ENCODE assay signal across 1 cellular context in the genomic region with DNA sequence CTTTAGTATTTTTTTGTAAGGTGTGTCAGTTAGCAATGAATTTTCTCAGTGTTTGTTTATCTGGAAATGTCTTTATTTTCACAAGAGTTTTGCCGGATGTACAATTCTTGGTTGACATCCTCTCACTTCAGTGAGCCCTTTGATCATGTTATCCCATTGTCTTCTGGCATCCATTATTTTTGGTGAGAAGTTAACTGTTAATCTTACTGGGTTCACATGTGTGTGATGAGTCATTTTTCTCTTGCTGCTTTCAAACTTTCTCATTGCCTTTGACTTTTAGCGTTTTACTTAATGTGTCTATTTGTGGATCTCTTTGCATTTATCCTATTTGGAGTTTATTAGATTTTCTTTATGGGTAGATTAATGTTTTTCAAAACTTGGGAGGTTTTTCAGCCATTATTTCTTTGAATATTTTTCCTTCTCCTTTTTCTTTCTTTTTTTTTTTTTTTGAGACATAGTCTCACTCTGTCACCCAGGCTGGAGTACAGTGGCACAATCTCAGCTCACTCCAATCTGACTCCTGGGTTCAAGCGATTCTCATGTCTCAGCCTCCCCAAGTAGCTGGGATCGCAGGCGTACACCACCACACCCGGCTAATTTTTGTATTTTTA.
TF ChIP-seq lines count a peak whose summit lies in the region.

No MANE protein-coding gene starts in this region.

TF ChIP-seq in K562, 482 proteins besides CTCF, POLR2A, EP300 and RAD21 (continued from another document and continues in another):
- TF ChIP-seq, protein P1, sequence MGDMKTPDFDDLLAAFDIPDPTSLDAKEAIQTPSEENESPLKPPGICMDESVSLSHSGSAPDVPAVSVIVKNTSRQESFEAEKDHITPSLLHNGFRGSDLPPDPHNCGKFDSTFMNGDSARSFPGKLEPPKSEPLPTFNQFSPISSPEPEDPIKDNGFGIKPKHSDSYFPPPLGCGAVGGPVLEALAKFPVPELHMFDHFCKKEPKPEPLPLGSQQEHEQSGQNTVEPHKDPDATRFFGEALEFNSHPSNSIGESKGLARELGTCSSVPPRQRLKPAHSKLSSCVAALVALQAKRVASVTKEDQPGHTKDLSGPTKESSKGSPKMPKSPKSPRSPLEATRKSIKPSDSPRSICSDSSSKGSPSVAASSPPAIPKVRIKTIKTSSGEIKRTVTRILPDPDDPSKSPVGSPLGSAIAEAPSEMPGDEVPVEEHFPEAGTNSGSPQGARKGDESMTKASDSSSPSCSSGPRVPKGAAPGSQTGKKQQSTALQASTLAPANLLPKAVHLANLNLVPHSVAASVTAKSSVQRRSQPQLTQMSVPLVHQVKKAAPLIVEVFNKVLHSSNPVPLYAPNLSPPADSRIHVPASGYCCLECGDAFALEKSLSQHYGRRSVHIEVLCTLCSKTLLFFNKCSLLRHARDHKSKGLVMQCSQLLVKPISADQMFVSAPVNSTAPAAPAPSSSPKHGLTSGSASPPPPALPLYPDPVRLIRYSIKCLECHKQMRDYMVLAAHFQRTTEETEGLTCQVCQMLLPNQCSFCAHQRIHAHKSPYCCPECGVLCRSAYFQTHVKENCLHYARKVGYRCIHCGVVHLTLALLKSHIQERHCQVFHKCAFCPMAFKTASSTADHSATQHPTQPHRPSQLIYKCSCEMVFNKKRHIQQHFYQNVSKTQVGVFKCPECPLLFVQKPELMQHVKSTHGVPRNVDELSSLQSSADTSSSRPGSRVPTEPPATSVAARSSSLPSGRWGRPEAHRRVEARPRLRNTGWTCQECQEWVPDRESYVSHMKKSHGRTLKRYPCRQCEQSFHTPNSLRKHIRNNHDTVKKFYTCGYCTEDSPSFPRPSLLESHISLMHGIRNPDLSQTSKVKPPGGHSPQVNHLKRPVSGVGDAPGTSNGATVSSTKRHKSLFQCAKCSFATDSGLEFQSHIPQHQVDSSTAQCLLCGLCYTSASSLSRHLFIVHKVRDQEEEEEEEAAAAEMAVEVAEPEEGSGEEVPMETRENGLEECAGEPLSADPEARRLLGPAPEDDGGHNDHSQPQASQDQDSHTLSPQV (IDR thresholded peaks at IDR 0.05) = no peak
- TF ChIP-seq, protein P2, sequence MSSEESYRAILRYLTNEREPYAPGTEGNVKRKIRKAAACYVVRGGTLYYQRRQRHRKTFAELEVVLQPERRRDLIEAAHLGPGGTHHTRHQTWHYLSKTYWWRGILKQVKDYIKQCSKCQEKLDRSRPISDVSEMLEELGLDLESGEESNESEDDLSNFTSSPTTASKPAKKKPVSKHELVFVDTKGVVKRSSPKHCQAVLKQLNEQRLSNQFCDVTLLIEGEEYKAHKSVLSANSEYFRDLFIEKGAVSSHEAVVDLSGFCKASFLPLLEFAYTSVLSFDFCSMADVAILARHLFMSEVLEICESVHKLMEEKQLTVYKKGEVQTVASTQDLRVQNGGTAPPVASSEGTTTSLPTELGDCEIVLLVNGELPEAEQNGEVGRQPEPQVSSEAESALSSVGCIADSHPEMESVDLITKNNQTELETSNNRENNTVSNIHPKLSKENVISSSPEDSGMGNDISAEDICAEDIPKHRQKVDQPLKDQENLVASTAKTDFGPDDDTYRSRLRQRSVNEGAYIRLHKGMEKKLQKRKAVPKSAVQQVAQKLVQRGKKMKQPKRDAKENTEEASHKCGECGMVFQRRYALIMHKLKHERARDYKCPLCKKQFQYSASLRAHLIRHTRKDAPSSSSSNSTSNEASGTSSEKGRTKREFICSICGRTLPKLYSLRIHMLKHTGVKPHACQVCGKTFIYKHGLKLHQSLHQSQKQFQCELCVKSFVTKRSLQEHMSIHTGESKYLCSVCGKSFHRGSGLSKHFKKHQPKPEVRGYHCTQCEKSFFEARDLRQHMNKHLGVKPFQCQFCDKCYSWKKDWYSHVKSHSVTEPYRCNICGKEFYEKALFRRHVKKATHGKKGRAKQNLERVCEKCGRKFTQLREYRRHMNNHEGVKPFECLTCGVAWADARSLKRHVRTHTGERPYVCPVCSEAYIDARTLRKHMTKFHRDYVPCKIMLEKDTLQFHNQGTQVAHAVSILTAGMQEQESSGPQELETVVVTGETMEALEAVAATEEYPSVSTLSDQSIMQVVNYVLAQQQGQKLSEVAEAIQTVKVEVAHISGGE (CRISPR knock-in tag; IDR thresholded peaks at IDR 0.05) = no peak
- no peak for TF ChIP-seq MECOM (CRISPR knock-in tag; IDR thresholded peaks at IDR 0.05)
- TF ChIP-seq, protein P3, sequence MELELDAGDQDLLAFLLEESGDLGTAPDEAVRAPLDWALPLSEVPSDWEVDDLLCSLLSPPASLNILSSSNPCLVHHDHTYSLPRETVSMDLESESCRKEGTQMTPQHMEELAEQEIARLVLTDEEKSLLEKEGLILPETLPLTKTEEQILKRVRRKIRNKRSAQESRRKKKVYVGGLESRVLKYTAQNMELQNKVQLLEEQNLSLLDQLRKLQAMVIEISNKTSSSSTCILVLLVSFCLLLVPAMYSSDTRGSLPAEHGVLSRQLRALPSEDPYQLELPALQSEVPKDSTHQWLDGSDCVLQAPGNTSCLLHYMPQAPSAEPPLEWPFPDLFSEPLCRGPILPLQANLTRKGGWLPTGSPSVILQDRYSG (tag; conservative IDR thresholded peaks at IDR 0.05; ENCODE audit: low read depth) = no peak
- TF ChIP-seq, protein P4, sequence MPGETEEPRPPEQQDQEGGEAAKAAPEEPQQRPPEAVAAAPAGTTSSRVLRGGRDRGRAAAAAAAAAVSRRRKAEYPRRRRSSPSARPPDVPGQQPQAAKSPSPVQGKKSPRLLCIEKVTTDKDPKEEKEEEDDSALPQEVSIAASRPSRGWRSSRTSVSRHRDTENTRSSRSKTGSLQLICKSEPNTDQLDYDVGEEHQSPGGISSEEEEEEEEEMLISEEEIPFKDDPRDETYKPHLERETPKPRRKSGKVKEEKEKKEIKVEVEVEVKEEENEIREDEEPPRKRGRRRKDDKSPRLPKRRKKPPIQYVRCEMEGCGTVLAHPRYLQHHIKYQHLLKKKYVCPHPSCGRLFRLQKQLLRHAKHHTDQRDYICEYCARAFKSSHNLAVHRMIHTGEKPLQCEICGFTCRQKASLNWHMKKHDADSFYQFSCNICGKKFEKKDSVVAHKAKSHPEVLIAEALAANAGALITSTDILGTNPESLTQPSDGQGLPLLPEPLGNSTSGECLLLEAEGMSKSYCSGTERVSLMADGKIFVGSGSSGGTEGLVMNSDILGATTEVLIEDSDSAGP (CRISPR knock-in tag; IDR thresholded peaks at IDR 0.05) = no peak
- 0 out of 2 replicates have a peak, but pooled peaks have one; percentile 48 for TF ChIP-seq ARID1B (IDR thresholded peaks at IDR 0.05)
- TF ChIP-seq NONO (IDR thresholded peaks at IDR 0.05; ENCODE audit: low read depth in 2 of 2, low read length in 1 of 2) = no peak
- TF ChIP-seq DDX20 (tag; IDR thresholded peaks at IDR 0.05; ENCODE audit: low read depth) = no peak
- TF ChIP-seq TARDBP (IDR thresholded peaks at IDR 0.05) = no peak
- TF ChIP-seq ZNF239 (CRISPR knock-in tag; IDR thresholded peaks at IDR 0.05) = no peak
- no peak for TF ChIP-seq BHLHE40 (IDR thresholded peaks at IDR 0.05; ENCODE audit: low read length)
- 0 out of 2 replicates have a peak, but pooled peaks have one; percentile 48 for TF ChIP-seq GATAD2A (IDR thresholded peaks at IDR 0.05)
- TF ChIP-seq, protein P5, sequence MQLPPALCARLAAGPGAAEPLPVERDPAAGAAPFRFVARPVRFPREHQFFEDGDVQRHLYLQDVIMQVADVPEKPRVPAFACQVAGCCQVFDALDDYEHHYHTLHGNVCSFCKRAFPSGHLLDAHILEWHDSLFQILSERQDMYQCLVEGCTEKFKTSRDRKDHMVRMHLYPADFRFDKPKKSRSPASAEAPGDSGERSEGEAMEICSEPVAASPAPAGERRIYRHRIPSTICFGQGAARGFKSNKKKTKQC (CRISPR knock-in tag; IDR thresholded peaks at IDR 0.05) = no peak
- TF ChIP-seq, protein P6, sequence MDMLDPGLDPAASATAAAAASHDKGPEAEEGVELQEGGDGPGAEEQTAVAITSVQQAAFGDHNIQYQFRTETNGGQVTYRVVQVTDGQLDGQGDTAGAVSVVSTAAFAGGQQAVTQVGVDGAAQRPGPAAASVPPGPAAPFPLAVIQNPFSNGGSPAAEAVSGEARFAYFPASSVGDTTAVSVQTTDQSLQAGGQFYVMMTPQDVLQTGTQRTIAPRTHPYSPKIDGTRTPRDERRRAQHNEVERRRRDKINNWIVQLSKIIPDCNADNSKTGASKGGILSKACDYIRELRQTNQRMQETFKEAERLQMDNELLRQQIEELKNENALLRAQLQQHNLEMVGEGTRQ (CRISPR knock-in tag; IDR thresholded peaks at IDR 0.05) = no peak
- TF ChIP-seq U2AF2 (optimal IDR thresholded peaks at IDR 0.05; ENCODE audit: low read depth, low read length) = no peak
- TF ChIP-seq PHB (CRISPR knock-in tag; IDR thresholded peaks at IDR 0.05) = no peak
- no peak for TF ChIP-seq CAMTA2 (CRISPR knock-in tag; conservative IDR thresholded peaks at IDR 0.05)
- TF ChIP-seq RFX1 (IDR thresholded peaks at IDR 0.05) = no peak
- no peak for TF ChIP-seq KDM4B (IDR thresholded peaks at IDR 0.05; ENCODE audit: borderline replicate concordance in 2 of 2, low read depth in 1 of 2)
- peak; percentile 97 for TF ChIP-seq JUN (IDR thresholded peaks at IDR 0.05; ENCODE audit: borderline replicate concordance, low read depth, low read length)
- no peak for TF ChIP-seq JUN (CRISPR knock-in tag; IDR thresholded peaks at IDR 0.05; ENCODE audit: borderline replicate concordance)
- TF ChIP-seq, protein P7, sequence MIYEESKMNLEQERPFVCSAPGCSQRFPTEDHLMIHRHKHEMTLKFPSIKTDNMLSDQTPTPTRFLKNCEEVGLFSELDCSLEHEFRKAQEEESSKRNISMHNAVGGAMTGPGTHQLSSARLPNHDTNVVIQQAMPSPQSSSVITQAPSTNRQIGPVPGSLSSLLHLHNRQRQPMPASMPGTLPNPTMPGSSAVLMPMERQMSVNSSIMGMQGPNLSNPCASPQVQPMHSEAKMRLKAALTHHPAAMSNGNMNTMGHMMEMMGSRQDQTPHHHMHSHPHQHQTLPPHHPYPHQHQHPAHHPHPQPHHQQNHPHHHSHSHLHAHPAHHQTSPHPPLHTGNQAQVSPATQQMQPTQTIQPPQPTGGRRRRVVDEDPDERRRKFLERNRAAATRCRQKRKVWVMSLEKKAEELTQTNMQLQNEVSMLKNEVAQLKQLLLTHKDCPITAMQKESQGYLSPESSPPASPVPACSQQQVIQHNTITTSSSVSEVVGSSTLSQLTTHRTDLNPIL (CRISPR knock-in tag; IDR thresholded peaks at IDR 0.05) = no peak
- TF ChIP-seq ZNF143 (CRISPR knock-in tag; IDR thresholded peaks at IDR 0.05) = no peak
- no peak for TF ChIP-seq HDAC3 (IDR thresholded peaks at IDR 0.05; ENCODE audit: borderline replicate concordance, partially characterized antibody)
- TF ChIP-seq, protein P8, sequence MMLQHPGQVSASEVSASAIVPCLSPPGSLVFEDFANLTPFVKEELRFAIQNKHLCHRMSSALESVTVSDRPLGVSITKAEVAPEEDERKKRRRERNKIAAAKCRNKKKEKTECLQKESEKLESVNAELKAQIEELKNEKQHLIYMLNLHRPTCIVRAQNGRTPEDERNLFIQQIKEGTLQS (IDR thresholded peaks at IDR 0.05) = peak; percentile 98
- TF ChIP-seq, protein P8 (CRISPR knock-in tag; conservative IDR thresholded peaks at IDR 0.05) = peak; percentile 97
- TF ChIP-seq, protein P9, sequence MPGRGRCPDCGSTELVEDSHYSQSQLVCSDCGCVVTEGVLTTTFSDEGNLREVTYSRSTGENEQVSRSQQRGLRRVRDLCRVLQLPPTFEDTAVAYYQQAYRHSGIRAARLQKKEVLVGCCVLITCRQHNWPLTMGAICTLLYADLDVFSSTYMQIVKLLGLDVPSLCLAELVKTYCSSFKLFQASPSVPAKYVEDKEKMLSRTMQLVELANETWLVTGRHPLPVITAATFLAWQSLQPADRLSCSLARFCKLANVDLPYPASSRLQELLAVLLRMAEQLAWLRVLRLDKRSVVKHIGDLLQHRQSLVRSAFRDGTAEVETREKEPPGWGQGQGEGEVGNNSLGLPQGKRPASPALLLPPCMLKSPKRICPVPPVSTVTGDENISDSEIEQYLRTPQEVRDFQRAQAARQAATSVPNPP (IDR thresholded peaks at IDR 0.05; ENCODE audit: borderline replicate concordance, insufficient read depth, insufficient read length) = no peak
- no peak for TF ChIP-seq ZNF707 (CRISPR knock-in tag; conservative IDR thresholded peaks at IDR 0.05)
- no peak for TF ChIP-seq POLR2AphosphoS2 (IDR thresholded peaks at IDR 0.05; ENCODE audit: low read length)
- TF ChIP-seq CSDE1 (IDR thresholded peaks at IDR 0.05) = no peak
- no peak for TF ChIP-seq NR2C2 (CRISPR knock-in tag; IDR thresholded peaks at IDR 0.05)
- TF ChIP-seq NR2C2 (tag; IDR thresholded peaks at IDR 0.05) = no peak
- TF ChIP-seq, protein P10, sequence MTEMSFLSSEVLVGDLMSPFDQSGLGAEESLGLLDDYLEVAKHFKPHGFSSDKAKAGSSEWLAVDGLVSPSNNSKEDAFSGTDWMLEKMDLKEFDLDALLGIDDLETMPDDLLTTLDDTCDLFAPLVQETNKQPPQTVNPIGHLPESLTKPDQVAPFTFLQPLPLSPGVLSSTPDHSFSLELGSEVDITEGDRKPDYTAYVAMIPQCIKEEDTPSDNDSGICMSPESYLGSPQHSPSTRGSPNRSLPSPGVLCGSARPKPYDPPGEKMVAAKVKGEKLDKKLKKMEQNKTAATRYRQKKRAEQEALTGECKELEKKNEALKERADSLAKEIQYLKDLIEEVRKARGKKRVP (CRISPR knock-in tag; IDR thresholded peaks at IDR 0.05) = no peak
- TF ChIP-seq, protein P11, sequence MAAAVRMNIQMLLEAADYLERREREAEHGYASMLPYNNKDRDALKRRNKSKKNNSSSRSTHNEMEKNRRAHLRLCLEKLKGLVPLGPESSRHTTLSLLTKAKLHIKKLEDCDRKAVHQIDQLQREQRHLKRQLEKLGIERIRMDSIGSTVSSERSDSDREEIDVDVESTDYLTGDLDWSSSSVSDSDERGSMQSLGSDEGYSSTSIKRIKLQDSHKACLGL (CRISPR knock-in tag; IDR thresholded peaks at IDR 0.05; ENCODE audit: borderline replicate concordance, poor library complexity, severe bottlenecking) = no peak
- no peak for TF ChIP-seq ZNF436 (CRISPR knock-in tag; IDR thresholded peaks at IDR 0.05)
- TF ChIP-seq, protein P12, sequence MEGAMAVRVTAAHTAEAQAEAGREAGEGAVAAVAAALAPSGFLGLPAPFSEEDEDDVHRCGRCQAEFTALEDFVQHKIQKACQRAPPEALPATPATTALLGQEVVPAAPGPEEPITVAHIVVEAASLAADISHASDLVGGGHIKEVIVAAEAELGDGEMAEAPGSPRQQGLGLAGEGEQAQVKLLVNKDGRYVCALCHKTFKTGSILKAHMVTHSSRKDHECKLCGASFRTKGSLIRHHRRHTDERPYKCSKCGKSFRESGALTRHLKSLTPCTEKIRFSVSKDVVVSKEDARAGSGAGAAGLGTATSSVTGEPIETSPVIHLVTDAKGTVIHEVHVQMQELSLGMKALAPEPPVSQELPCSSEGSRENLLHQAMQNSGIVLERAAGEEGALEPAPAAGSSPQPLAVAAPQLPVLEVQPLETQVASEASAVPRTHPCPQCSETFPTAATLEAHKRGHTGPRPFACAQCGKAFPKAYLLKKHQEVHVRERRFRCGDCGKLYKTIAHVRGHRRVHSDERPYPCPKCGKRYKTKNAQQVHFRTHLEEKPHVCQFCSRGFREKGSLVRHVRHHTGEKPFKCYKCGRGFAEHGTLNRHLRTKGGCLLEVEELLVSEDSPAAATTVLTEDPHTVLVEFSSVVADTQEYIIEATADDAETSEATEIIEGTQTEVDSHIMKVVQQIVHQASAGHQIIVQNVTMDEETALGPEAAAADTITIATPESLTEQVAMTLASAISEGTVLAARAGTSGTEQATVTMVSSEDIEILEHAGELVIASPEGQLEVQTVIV (CRISPR knock-in tag; IDR thresholded peaks at IDR 0.05; ENCODE audit: borderline replicate concordance) = no peak
- TF ChIP-seq CHCHD3 (CRISPR knock-in tag; IDR thresholded peaks at IDR 0.05) = no peak
